ENCODE assay signal across 1 cellular context in the genomic region with DNA sequence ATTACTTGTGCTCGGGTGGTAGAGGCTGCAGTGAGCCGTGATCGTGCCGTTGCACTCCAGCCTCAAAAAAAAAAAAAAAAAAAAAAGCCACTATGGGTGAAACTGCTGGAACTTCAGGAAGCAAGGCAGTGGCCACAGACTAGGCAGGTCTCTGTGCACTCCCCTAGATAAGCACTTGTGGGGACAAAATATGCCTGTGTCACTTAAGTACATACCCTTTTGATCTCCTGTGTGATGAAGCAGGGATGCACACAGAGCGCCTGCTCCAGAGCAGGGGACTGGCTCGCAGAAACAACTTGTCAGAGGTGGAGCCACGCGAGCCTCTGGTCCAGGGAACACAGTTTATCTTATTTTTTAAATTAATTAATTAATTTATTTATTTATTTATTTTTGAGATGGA.
TF ChIP-seq lines count a peak whose summit lies in the region.

No MANE protein-coding gene starts in this region.

TF ChIP-seq in HepG2, 621 proteins besides CTCF, POLR2A, EP300 and RAD21:
- TF ChIP-seq PCBP2 (optimal IDR thresholded peaks at IDR 0.05; ENCODE audit: low read depth, low read length, poor library complexity, severe bottlenecking) (no peak), PRPF4 (IDR thresholded peaks at IDR 0.05; ENCODE audit: low read depth, low read length, poor library complexity, severe bottlenecking) (no peak), NFE2 (CRISPR knock-in tag; IDR thresholded peaks at IDR 0.05) (peak; percentile 46; the same call in 1 of the 2 replicates), TRIM22 (IDR thresholded peaks at IDR 0.05) (no peak), MZF1 (CRISPR knock-in tag; IDR thresholded peaks at IDR 0.05; ENCODE audit: borderline replicate concordance) (no peak), FOXA1 (IDR thresholded peaks at IDR 0.05) (no peak), FOXA1 (CRISPR knock-in tag; IDR thresholded peaks at IDR 0.05) (peak; percentile 72), FOXA3 (CRISPR knock-in tag; IDR thresholded peaks at IDR 0.05) (0 out of 2 replicates have a peak, but pooled peaks have one; percentile 17), ESRRA (CRISPR knock-in tag; IDR thresholded peaks at IDR 0.05; ENCODE audit: low read depth) (no peak), ZBTB37 (CRISPR knock-in tag; IDR thresholded peaks at IDR 0.05) (no peak), SIN3A (IDR thresholded peaks at IDR 0.05; ENCODE audit: borderline replicate concordance, low read depth, low read length) (no peak), REL (CRISPR knock-in tag; conservative IDR thresholded peaks at IDR 0.05) (no peak), GLI4 (CRISPR knock-in tag; IDR thresholded peaks at IDR 0.05; ENCODE audit: borderline replicate concordance) (no peak), ZNF562 (CRISPR knock-in tag; IDR thresholded peaks at IDR 0.05; ENCODE audit: borderline replicate concordance) (no peak), SAP130 (CRISPR knock-in tag; IDR thresholded peaks at IDR 0.05; ENCODE audit: low read depth) (0 out of 2 replicates have a peak, but pooled peaks have one; percentile 12), MYPOP (CRISPR knock-in tag; IDR thresholded peaks at IDR 0.05) (no peak), ZNF891 (CRISPR knock-in tag; IDR thresholded peaks at IDR 0.05) (no peak), NFE2L2 (IDR thresholded peaks at IDR 0.05; ENCODE audit: low read length) (peak; percentile 82), ZNF879 (CRISPR knock-in tag; IDR thresholded peaks at IDR 0.05) (no peak), PAWR (CRISPR knock-in tag; IDR thresholded peaks at IDR 0.05; ENCODE audit: borderline replicate concordance) (no peak), THAP11 (CRISPR knock-in tag; IDR thresholded peaks at IDR 0.05) (no peak), THYN1 (CRISPR knock-in tag; IDR thresholded peaks at IDR 0.05; ENCODE audit: borderline replicate concordance, low read depth) (no peak), ELF3 (CRISPR knock-in tag; IDR thresholded peaks at IDR 0.05) (no peak), TCF7 (IDR thresholded peaks at IDR 0.05; ENCODE audit: low read depth) (0 out of 2 replicates have a peak, but pooled peaks have one; percentile 13), MTA3 (CRISPR knock-in tag; IDR thresholded peaks at IDR 0.05) (no peak), HDAC1 (CRISPR knock-in tag; IDR thresholded peaks at IDR 0.05) (no peak)
- TF ChIP-seq, protein P1, sequence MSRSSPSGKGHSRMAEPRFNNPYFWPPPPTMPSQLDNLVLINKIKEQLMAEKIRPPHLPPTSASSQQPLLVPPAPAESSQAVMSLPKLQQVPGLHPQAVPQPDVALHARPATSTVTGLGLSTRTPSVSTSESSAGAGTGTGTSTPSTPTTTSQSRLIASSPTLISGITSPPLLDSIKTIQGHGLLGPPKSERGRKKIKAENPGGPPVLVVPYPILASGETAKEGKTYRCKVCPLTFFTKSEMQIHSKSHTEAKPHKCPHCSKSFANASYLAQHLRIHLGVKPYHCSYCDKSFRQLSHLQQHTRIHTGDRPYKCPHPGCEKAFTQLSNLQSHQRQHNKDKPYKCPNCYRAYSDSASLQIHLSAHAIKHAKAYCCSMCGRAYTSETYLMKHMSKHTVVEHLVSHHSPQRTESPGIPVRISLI (CRISPR knock-in tag; IDR thresholded peaks at IDR 0.05; ENCODE audit: borderline replicate concordance), result 0 out of 2 replicates have a peak, but pooled peaks have one; percentile 26
